In the genomic region with DNA sequence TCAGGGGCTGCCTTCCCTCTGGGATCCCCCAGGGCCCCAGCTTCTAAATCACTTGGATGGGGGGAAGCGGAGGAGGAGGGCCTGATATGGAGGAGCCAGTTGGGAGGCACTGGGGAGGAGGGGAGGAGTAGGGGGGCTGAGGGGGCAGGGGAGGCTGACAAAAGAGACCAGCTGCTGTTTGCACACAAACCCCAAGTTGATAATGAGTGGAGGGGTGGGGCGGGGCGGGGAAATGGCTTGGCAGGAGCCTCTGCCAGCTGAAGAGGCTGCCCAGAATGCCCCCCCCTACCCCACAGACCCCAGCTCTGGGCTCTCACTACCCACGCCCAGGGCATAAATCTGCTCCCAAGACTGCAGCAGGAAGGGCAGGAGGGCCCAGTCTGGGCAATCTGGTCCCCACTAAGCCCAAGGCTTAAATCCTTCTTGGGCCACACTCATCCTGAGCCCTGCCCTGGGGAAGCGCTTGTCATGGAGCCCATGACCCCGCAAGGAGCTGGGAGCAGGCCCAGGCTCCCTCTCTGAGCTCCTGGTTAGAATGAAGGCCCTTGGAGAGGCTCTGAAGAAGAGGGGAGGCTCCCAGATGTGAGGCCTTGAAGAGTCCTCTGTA, we compare ENCODE assay signal across 19 cellular contexts. TPM values are rescaled to one million over a fixed set of nuclear protein-coding genes. Genes with fewer than 3 reads are reported as not detected.
DNase-seq lines count a peak whose midpoint lies in the region; ATAC-seq, FAIRE-seq and TF ChIP-seq lines count a peak whose summit lies in the region.
"Had no signal": no experiment of that assay in that cellular context is flagged by ENCODE, and none has a peak within 500 bp of the region (broad histone marks: within the 10 kb centered on the region; RNA-seq: fewer than 3 reads in every experiment).

No MANE protein-coding gene starts in this region.

- no peak for TF ChIP-seq POLR2A in H54 (IDR thresholded peaks at IDR 0.05; ENCODE audit: low read depth, low read length)

- peaks cover 30% of the 10 kb centered on the region for H3K79me2 ChIP-seq in Loucy (ENCODE audit: insufficient read depth, low read length)
- peaks cover 37% of the 10 kb centered on the region for H3K79me2 ChIP-seq in SU-DHL-6 (ENCODE audit: insufficient read depth, low read length)

- H3F3A ChIP-seq in Loucy (ENCODE audit: low read depth), result no peaks in the 10 kb centered on the region
- H3F3A ChIP-seq in SU-DHL-6 (ENCODE audit: insufficient read depth), result peaks cover 69% of the 10 kb centered on the region

- H3K9ac ChIP-seq in Loucy (ENCODE audit: low read depth, low read length, poor library complexity, severe bottlenecking), result peak overlapping the region; percentile 32
- H3K9ac ChIP-seq in SU-DHL-6 (ENCODE audit: low read length), result peak overlapping the region; percentile 96

- H3K9me2 ChIP-seq in Loucy (replicated peaks; ENCODE audit: low read depth, low read length) (no peaks in the 10 kb centered on the region), SU-DHL-6 (replicated peaks; ENCODE audit: insufficient read depth, low read length) (no peaks in the 10 kb centered on the region)

- H3K4me1 ChIP-seq in Loucy (ENCODE audit: insufficient read depth, low read length, poor library complexity, severe bottlenecking), result peaks cover 10% of the 10 kb centered on the region

- H3K4me2 ChIP-seq in Loucy (ENCODE audit: low read depth, low read length, poor library complexity, severe bottlenecking), result no peak overlapping the region
- H3K4me2 ChIP-seq in SU-DHL-6 (ENCODE audit: low read depth, low read length, poor library complexity, severe bottlenecking), result peak overlapping the region; percentile 94

- peaks cover 14% of the 10 kb centered on the region for H3K27me3 Mint-ChIP-seq in activated T-helper 17 cell treated with anti-CD3 and anti-CD28 coated beads, Interleukin-2, amount 50 U/mL, for 72 hours

- H3K4me3 Mint-ChIP-seq in activated T-helper 17 cell treated with anti-CD3 and anti-CD28 coated beads, Interleukin-2, amount 50 U/mL, for 72 hours, result no peak overlapping the region
- H3K4me3 Mint-ChIP-seq: effector memory CD8-positive, alpha-beta T cell; stimulated activated naive CD8-positive, alpha-beta T cell treated with anti-CD3 and anti-CD28 coated beads, Interleukin-15, amount 100 ng/mL, for 72 hours; T-helper 1 cell treated with Interleukin-12 subunit alpha and Interleukin-12 subunit beta and Interleukin-4 antibody, amounts not matched to agents 30 μg/mL and 1 μg/mL, for 36 hours had no signal

- H3K4me3 ChIP-seq in Loucy (ENCODE audit: low read length, poor library complexity, severe bottlenecking) (no peak overlapping the region), SU-DHL-6 (ENCODE audit: insufficient read depth, low read length, poor library complexity, severe bottlenecking) (peak overlapping the region; percentile 64)

- H4K20me1 ChIP-seq in Loucy (ENCODE audit: insufficient read depth, low read length, poor library complexity, severe bottlenecking) (no peaks in the 10 kb centered on the region), SU-DHL-6 (ENCODE audit: low read depth, low read length) (no peaks in the 10 kb centered on the region)

- H3K36me3 ChIP-seq in Loucy (ENCODE audit: insufficient read depth, low read length) (no peaks in the 10 kb centered on the region), SU-DHL-6 (ENCODE audit: low read length) (no peaks in the 10 kb centered on the region)

- no peak overlapping the region for H3K27ac Mint-ChIP-seq in activated T-helper 17 cell treated with anti-CD3 and anti-CD28 coated beads, Interleukin-2, amount 50 U/mL, for 72 hours
- H3K27ac Mint-ChIP-seq: effector memory CD8-positive, alpha-beta T cell; T-helper 1 cell treated with Interleukin-12 subunit alpha and Interleukin-12 subunit beta and Interleukin-4 antibody, amounts not matched to agents 30 μg/mL and 1 μg/mL, for 36 hours had no signal

- H2AFZ ChIP-seq in Loucy (ENCODE audit: low read length) (no peak overlapping the region), SU-DHL-6 (ENCODE audit: low read depth, low read length, severe bottlenecking) (no peak overlapping the region)

- TF ChIP-seq CTCF in Loucy (conservative IDR thresholded peaks at IDR 0.05; ENCODE audit: low read length) (no peak), SU-DHL-6 (IDR thresholded peaks at IDR 0.05; ENCODE audit: insufficient read depth, low read length, poor library complexity, severe bottlenecking) (no peak)

- H3K27ac ChIP-seq in SU-DHL-6 (ENCODE audit: low read depth, low read length), result peak overlapping the region; percentile 94
- H3K27ac ChIP-seq: C4-2B had no signal

- H3K36me3 Mint-ChIP-seq in activated T-helper 17 cell treated with anti-CD3 and anti-CD28 coated beads, Interleukin-2, amount 50 U/mL, for 72 hours (ENCODE audit: low read depth), result no peaks in the 10 kb centered on the region

- DNase-seq in DMS 273 (lab: John Stamatoyannopoulos, UW; ENCODE audit: unreplicated experiment) (peak; percentile 89), nucleus accumbens (lab: John Stamatoyannopoulos, UW) (peak in 49 of 56 donors; percentile 22 to 89 (median 69)), NCI-H2029 treated with DMSO at 0.1 percent for 48 hours (lab: John Stamatoyannopoulos, UW) (no peak), HCEC 1CT (no peak), H54 (ENCODE audit: insufficient read length, low spot score) (no peak)
- DNase-seq: activated CD4-positive, alpha-beta T cell treated with anti-CD3 and anti-CD28 coated beads for 4 hours; activated T-cell treated with anti-CD3 and anti-CD28 coated beads, Interleukin-2, amount 50 U/mL, for 48 hours; effector memory CD8-positive, alpha-beta T cell; islet precursor cell; OCI-M1; stimulated activated CD4-positive, alpha-beta T cell treated with anti-CD3 and anti-CD28 coated beads, Interleukin-4, amount 100 ng/mL, for 4 hours; stimulated activated naive CD8-positive, alpha-beta T cell treated with anti-CD3 and anti-CD28 coated beads, Interleukin-15, amount 100 ng/mL, for 72 hours had no signal

- H3K4me1 Mint-ChIP-seq in activated T-helper 17 cell treated with anti-CD3 and anti-CD28 coated beads, Interleukin-2, amount 50 U/mL, for 72 hours, result no peaks in the 10 kb centered on the region

- no peak for ATAC-seq in activated T-helper 17 cell treated with anti-CD3 and anti-CD28 coated beads, Interleukin-2, amount 50 U/mL, for 72 hours (replicated peaks)
- ATAC-seq: effector memory CD8-positive, alpha-beta T cell; stimulated activated naive CD8-positive, alpha-beta T cell treated with anti-CD3 and anti-CD28 coated beads, Interleukin-15, amount 100 ng/mL, for 72 hours had no signal

- no peak for FAIRE-seq in H54 (lab: Jason Lieb, UNC)
- FAIRE-seq: astrocyte, HTR-8/SVneo had no signal

- H3K9me3 Mint-ChIP-seq in activated T-helper 17 cell treated with anti-CD3 and anti-CD28 coated beads, Interleukin-2, amount 50 U/mL, for 72 hours, result no peaks in the 10 kb centered on the region
- H3K9me3 Mint-ChIP-seq: effector memory CD8-positive, alpha-beta T cell; stimulated activated naive CD8-positive, alpha-beta T cell treated with anti-CD3 and anti-CD28 coated beads, Interleukin-15, amount 100 ng/mL, for 72 hours; T-helper 1 cell treated with Interleukin-12 subunit alpha and Interleukin-12 subunit beta and Interleukin-4 antibody, amounts not matched to agents 30 μg/mL and 1 μg/mL, for 36 hours had no signal

- no peaks in the 10 kb centered on the region for H3K9me3 ChIP-seq in Loucy (ENCODE audit: insufficient read depth, low read depth, low read length)
- H3K9me3 ChIP-seq in SU-DHL-6 (ENCODE audit: insufficient read depth, low read length), result no peaks in the 10 kb centered on the region

- H3K27me3 ChIP-seq in Loucy (ENCODE audit: insufficient read depth, low read length, poor library complexity, severe bottlenecking) (no peaks in the 10 kb centered on the region), SU-DHL-6 (ENCODE audit: low read length) (no peaks in the 10 kb centered on the region)

RNA-seq across cellular contexts. Expression of a gene that starts 24.9 kb away (rescaled TPM):
- 1,000 to 10,000 TPM; 1,439 to 1,845 TPM for total RNA-seq in activated T-helper 17 cell treated with anti-CD3 and anti-CD28 coated beads, Interleukin-2, amount 50 U/mL, for 72 hours

Comparison
In these comparisons a context has a peak if more than half of its experiments do, and no peak if none do; other contexts are left out.
1. DNase-seq: peak in DMS 273 (single experiment) and nucleus accumbens (49 of 56); none in NCI-H2029 treated with DMSO at 0.1 percent for 48 hours (single experiment), HCEC 1CT (single experiment) and H54 (single experiment).